ENCODE assay signal across 8 cellular contexts in the genomic region with DNA sequence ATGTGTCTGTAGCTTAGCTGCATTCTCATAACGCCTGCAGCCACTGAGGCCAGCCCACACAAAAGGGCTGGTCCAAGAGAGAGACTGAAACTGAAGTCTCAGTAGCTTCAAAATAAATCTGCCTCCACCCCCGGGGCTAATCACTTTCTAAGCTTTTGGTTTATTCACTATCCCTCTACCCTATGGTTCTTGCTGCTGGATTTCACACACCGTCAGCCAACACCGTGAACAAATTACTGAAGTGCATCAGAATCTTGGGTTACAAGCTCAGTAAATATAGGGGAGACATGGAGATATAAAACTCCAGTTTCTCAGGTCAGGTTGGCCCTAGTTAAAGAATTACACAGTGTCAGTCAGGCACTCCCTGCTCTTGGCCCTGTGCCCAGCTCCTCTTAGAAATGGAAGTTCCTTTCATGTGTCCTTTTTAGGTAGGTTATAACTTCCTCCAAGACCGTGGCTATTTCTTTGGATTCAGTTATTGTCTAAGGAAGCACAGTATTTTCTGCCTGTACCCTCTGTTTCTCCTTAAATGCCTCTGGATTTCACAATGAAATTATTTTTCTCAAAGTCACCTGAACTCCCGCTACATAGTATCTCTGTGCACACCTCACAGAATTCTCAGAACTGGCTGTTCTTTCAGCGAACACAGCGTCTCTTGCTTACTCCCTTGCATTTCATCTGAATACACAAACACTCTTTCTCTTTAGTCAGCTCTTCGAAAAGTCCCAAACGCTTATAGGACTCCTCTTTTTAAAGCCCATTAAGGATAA.
A peak's percentile ranks its signal among the peaks of the same experiment; 100 is the strongest.
DNase-seq lines count a peak whose midpoint lies in the region; ATAC-seq and TF ChIP-seq lines count a peak whose summit lies in the region.

No MANE protein-coding gene starts in this region.

- H3K4me3 ChIP-seq in epithelial cell of proximal tubule (ENCODE audit: low read depth, low read length), result peak overlapping the region; percentile 26

- H3K9me3 Mint-ChIP-seq in activated T-cell treated with anti-CD3 and anti-CD28 coated beads, Interleukin-2, amount 50 U/mL, for 4 hours, result no peaks in the 10 kb centered on the region
- no peaks in the 10 kb centered on the region for H3K9me3 Mint-ChIP-seq in activated T-helper 1 cell treated with anti-CD3 and anti-CD28 coated beads, Interleukin-12 subunit alpha, Interleukin-12 subunit beta, Interleukin-2, Interleukin-4 antibody, amounts not matched to agents 30 ng/mL and 10 ng/mL and 1 ng/mL, durations not matched to agents 14 hours and 24 hours and 36 hours

- ATAC-seq in activated T-cell treated with anti-CD3 and anti-CD28 coated beads, Interleukin-2, amount 50 U/mL, for 4 hours, result no peak
- peak; percentile 79 for ATAC-seq in HG02798 (IDR thresholded peaks at IDR 0.05; ENCODE audit: poor library complexity, unreplicated experiment)
- no peak for ATAC-seq in sciatic nerve

- H3K4me1 Mint-ChIP-seq in activated T-cell treated with anti-CD3 and anti-CD28 coated beads, Interleukin-2, amount 50 U/mL, for 4 hours (ENCODE audit: low read depth), result peaks cover 13% of the 10 kb centered on the region
- peaks cover 13% of the 10 kb centered on the region for H3K4me1 Mint-ChIP-seq in activated T-helper 1 cell treated with anti-CD3 and anti-CD28 coated beads, Interleukin-12 subunit alpha, Interleukin-12 subunit beta, Interleukin-2, Interleukin-4 antibody, amounts not matched to agents 30 ng/mL and 10 ng/mL and 1 ng/mL, durations not matched to agents 14 hours and 24 hours and 36 hours (ENCODE audit: low read depth)

- H3K27me3 Mint-ChIP-seq in activated T-cell treated with anti-CD3 and anti-CD28 coated beads, Interleukin-2, amount 50 U/mL, for 4 hours (ENCODE audit: low read depth), result no peaks in the 10 kb centered on the region
- H3K27me3 Mint-ChIP-seq in activated T-helper 1 cell treated with anti-CD3 and anti-CD28 coated beads, Interleukin-12 subunit alpha, Interleukin-12 subunit beta, Interleukin-2, Interleukin-4 antibody, amounts not matched to agents 30 ng/mL and 10 ng/mL and 1 ng/mL, durations not matched to agents 14 hours and 24 hours and 36 hours (ENCODE audit: insufficient read depth), result peaks cover 7% of the 10 kb centered on the region

- no peak for TF ChIP-seq CTCF in epithelial cell of proximal tubule (conservative IDR thresholded peaks at IDR 0.05; ENCODE audit: low read depth, low read length)

- intact Hi-C loops in sciatic nerve (cut with DNase I), result no loop called here
- intact Hi-C loops in activated T-helper 1 cell treated with anti-CD3 and anti-CD28 coated beads, Interleukin-12 subunit alpha, Interleukin-12 subunit beta, Interleukin-2, Interleukin-4 antibody, amounts not matched to agents 30 ng/mL and 10 ng/mL and 1 ng/mL, durations not matched to agents 14 hours and 24 hours and 36 hours (cut with micrococcal nuclease), result no loop called here

- H3K4me3 Mint-ChIP-seq in activated T-cell treated with anti-CD3 and anti-CD28 coated beads, Interleukin-2, amount 50 U/mL, for 4 hours, result peak overlapping the region; percentile 41
- H3K4me3 Mint-ChIP-seq in activated T-helper 1 cell treated with anti-CD3 and anti-CD28 coated beads, Interleukin-12 subunit alpha, Interleukin-12 subunit beta, Interleukin-2, Interleukin-4 antibody, amounts not matched to agents 30 ng/mL and 10 ng/mL and 1 ng/mL, durations not matched to agents 14 hours and 24 hours and 36 hours, result no peak overlapping the region

- H3K36me3 Mint-ChIP-seq in activated T-cell treated with anti-CD3 and anti-CD28 coated beads, Interleukin-2, amount 50 U/mL, for 4 hours (ENCODE audit: insufficient read depth), result no peaks in the 10 kb centered on the region
- H3K36me3 Mint-ChIP-seq in activated T-helper 1 cell treated with anti-CD3 and anti-CD28 coated beads, Interleukin-12 subunit alpha, Interleukin-12 subunit beta, Interleukin-2, Interleukin-4 antibody, amounts not matched to agents 30 ng/mL and 10 ng/mL and 1 ng/mL, durations not matched to agents 14 hours and 24 hours and 36 hours (ENCODE audit: low read depth), result no peaks in the 10 kb centered on the region

- no peak overlapping the region for H3K27ac Mint-ChIP-seq in activated T-helper 1 cell treated with anti-CD3 and anti-CD28 coated beads, Interleukin-12 subunit alpha, Interleukin-12 subunit beta, Interleukin-2, Interleukin-4 antibody, amounts not matched to agents 30 ng/mL and 10 ng/mL and 1 ng/mL, durations not matched to agents 14 hours and 24 hours and 36 hours

- DNase-seq in activated T-cell treated with anti-CD3 and anti-CD28 coated beads, Interleukin-2, amount 50 U/mL, for 4 hours, result no peak
- no peak for DNase-seq in activated T-cell treated with anti-CD3 and anti-CD28 coated beads, Interleukin-2, amount 50 U/mL, for 48 hours
- peak; percentile 71 for DNase-seq in NCI-H748 (lab: John Stamatoyannopoulos, UW; ENCODE audit: unreplicated experiment)
- peak; percentile 74 for DNase-seq in epithelial cell of proximal tubule (ENCODE audit: low read depth)
- DNase-seq in sciatic nerve (ENCODE audit: low spot score), result peak; percentile 75
- no peak for DNase-seq in activated T-helper 1 cell treated with anti-CD3 and anti-CD28 coated beads, Interleukin-12 subunit alpha, Interleukin-12 subunit beta, Interleukin-2, Interleukin-4 antibody, amounts not matched to agents 30 ng/mL and 10 ng/mL and 1 ng/mL, durations not matched to agents 14 hours and 24 hours and 36 hours (ENCODE audit: low spot score)
- no peak for DNase-seq in NCI-H128 (lab: John Stamatoyannopoulos, UW; ENCODE audit: unreplicated experiment)

Comparison
In these comparisons a context has a peak if more than half of its experiments do, and no peak if none do; other contexts are left out.
1. DNase-seq: peak in NCI-H748 (single experiment), epithelial cell of proximal tubule (single experiment) and sciatic nerve (single experiment); none in activated T-cell treated with anti-CD3 and anti-CD28 coated beads, Interleukin-2, amount 50 U/mL, for 4 hours (single experiment), activated T-cell treated with anti-CD3 and anti-CD28 coated beads, Interleukin-2, amount 50 U/mL, for 48 hours (0 of 2), activated T-helper 1 cell treated with anti-CD3 and anti-CD28 coated beads, Interleukin-12 subunit alpha, Interleukin-12 subunit beta, Interleukin-2, Interleukin-4 antibody, amounts not matched to agents 30 ng/mL and 10 ng/mL and 1 ng/mL, durations not matched to agents 14 hours and 24 hours and 36 hours (single experiment) and NCI-H128 (single experiment).